In the genomic region with DNA sequence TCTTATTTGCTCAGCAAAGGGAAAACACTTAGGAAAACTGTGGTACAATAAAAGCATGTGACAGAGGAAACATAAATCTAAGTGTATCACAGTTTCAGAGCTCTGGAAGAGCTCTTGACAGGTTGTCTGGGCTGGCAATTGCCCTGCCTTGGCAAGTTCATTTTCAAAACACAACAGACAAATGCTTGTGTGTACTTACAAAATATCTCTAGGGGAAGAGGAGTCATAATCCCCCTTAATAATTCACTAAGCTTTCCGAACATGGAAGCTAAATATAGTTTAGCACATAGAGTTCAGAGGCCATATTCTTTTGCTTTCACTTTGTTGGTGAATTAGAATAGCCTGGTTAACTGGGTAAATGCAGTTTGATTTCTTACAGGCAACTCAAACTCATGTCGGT, we compare ENCODE assay signal across 8 cellular contexts.
A peak's percentile ranks its signal among the peaks of the same experiment; 100 is the strongest.
DNase-seq lines count a peak whose midpoint lies in the region; ATAC-seq and TF ChIP-seq lines count a peak whose summit lies in the region.

No MANE protein-coding gene starts in this region.

- H3K36me3 Mint-ChIP-seq in natural killer cell = no peaks in the 10 kb centered on the region

- H3K9me3 Mint-ChIP-seq in natural killer cell = peaks cover 0 to 4% of the 10 kb centered on the region in 2 donors

- DNase-seq in ascending aorta (ENCODE audit: low spot score in 2 of 2) (no peak), natural killer cell (no peak), NCI-H1436 (lab: John Stamatoyannopoulos, UW) (no peak), dedifferentiated amniotic fluid mesenchymal stem cell (ENCODE audit: extremely low spot score) (no peak), SKM-1 treated with dmso at 0.1 percent for 144 hours (lab: John Stamatoyannopoulos, UW; ENCODE audit: unreplicated experiment) (no peak), NCI-H1694 (lab: John Stamatoyannopoulos, UW) (no peak)

- intact Hi-C loops in ascending aorta (cut with DNase I) (no loop called here), natural killer cell (cut with micrococcal nuclease) (no loop called here)

- peaks cover 0 to 2% of the 10 kb centered on the region in 2 donors for H3K27me3 Mint-ChIP-seq in natural killer cell (ENCODE audit: low read depth in 2 of 2)

- peak overlapping the region in 1 of 2 donors; percentile 10 for H3K27ac Mint-ChIP-seq in natural killer cell

- no peak overlapping the region for H3K27ac ChIP-seq in ascending aorta

- no peaks in the 10 kb centered on the region for H3K36me3 ChIP-seq in ascending aorta

- H3K27me3 ChIP-seq in ascending aorta = no peaks in the 10 kb centered on the region

- no peak for TF ChIP-seq CTCF in ascending aorta (IDR thresholded peaks at IDR 0.05)
- no peak for TF ChIP-seq CTCF in natural killer cell (IDR thresholded peaks at IDR 0.05)

- H3K9me3 ChIP-seq in ascending aorta = no peaks in the 10 kb centered on the region

- peak overlapping the region; percentile 43 to 48 for H3K4me3 ChIP-seq in ascending aorta

- peak overlapping the region; percentile 55 for H3K4me3 Mint-ChIP-seq in natural killer cell

- H3K4me1 Mint-ChIP-seq in natural killer cell = peaks cover 11% of the 10 kb centered on the region in 2 donors

- ATAC-seq in GM18502 (IDR thresholded peaks at IDR 0.05; ENCODE audit: poor library complexity, unreplicated experiment) = peak; percentile 64
- ATAC-seq in HG02970 (IDR thresholded peaks at IDR 0.05; ENCODE audit: low FRiP score, unreplicated experiment) = peak; percentile 75
- peak in 1 of 3 donors; percentile 39 for ATAC-seq in natural killer cell

- H3K4me1 ChIP-seq in ascending aorta = peaks cover 0 to 3% of the 10 kb centered on the region in 2 donors
